In genomic region chr3:125977094-125977493, GRCh38 we compare ENCODE assay signal across 3 cellular contexts. TPM values are rescaled to one million over a fixed set of nuclear protein-coding genes. Genes with fewer than 3 reads are reported as not detected.
"Had no signal": no experiment of that assay in that cellular context is flagged by ENCODE, and none has a peak within 500 bp of the region (broad histone marks: within the 10 kb centered on the region; RNA-seq: fewer than 3 reads in every experiment).

No MANE protein-coding gene starts in this region.

RNA-seq across cellular contexts. Expression of gene ROPN1B, which starts 8.1 kb away (rescaled TPM):
- total RNA-seq: GM23248, H9, IMR-90 had no signal
- polyA plus RNA-seq: GM23248, IMR-90 had no signal
